8 cellular contexts compared by ENCODE assay signal in the genomic region with DNA sequence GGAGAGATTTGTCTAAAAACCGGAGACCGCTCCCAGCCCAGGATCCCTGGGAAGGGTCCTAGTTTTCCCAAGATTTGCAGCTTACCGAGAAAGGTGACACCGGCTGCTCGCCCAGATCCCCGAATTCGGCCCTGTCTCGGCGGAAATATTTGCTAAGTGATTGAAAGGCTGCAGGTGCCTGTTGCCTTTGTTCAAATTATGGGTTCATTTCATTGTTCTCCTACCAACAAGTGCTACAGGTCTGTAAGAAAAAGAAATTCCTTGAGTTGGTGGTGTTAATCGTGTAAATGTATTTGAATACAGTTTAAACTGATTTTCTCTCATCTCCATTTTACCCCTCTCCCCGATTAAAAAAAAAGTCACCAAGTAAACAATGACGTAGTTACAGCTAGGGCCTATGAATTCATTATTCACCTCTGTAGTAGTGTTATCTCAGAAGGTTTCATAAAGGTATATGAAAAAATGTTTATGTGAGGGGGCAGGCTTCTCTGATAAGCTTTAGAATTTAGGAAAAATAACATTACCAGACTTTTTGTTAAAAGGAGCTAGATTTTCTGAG. TPM values are rescaled to one million over a fixed set of nuclear protein-coding genes. Genes with fewer than 3 reads are reported as not detected.
A peak's percentile ranks its signal among the peaks of the same experiment; 100 is the strongest.
DNase-seq lines count a peak whose midpoint lies in the region; ATAC-seq and TF ChIP-seq lines count a peak whose summit lies in the region.

No MANE protein-coding gene starts in this region.

- no peaks in the 10 kb centered on the region for H3K36me3 ChIP-seq in right lobe of liver
- no peaks in the 10 kb centered on the region for H3K36me3 ChIP-seq in thymus (ENCODE audit: control insufficient read depth, insufficient read depth)

- POLR2A ChIA-PET in MCF 10A (lab: Yijun Ruan, JAX): interaction anchor here (0.7 to 13.7 kb wide), 37 partner anchors 8 to 309 kb away, joined by 3 to 205 read pairs (median 6); partner anchors contain the start of gene JMJD1C

- H3K9me3 ChIP-seq in right lobe of liver: no peaks in the 10 kb centered on the region
- no peaks in the 10 kb centered on the region for H3K9me3 ChIP-seq in thymus (ENCODE audit: control insufficient read depth)

- H3K4me1 ChIP-seq in right lobe of liver (peaks cover 0 to 13% (median 2%) of the 10 kb centered on the region in 4 donors), thymus (ENCODE audit: control insufficient read depth, insufficient read depth, low read length) (peaks cover 3% of the 10 kb centered on the region)

- H3K27ac Mint-ChIP-seq in activated T-cell treated with anti-CD3 and anti-CD28 coated beads, Interleukin-2, amount 50 U/mL, for 72 hours: peak overlapping the region; percentile 95
- peak overlapping the region; percentile 83 for H3K27ac Mint-ChIP-seq in MCF 10A (ENCODE audit: low read depth, unreplicated experiment)

- no peaks in the 10 kb centered on the region for H3K9me3 Mint-ChIP-seq in activated T-cell treated with anti-CD3 and anti-CD28 coated beads, Interleukin-2, amount 50 U/mL, for 72 hours
- no peaks in the 10 kb centered on the region for H3K9me3 Mint-ChIP-seq in MCF 10A (ENCODE audit: unreplicated experiment)

- no peak for TF ChIP-seq POLR2A in right lobe of liver (IDR thresholded peaks at IDR 0.05)

- H3K27ac ChIP-seq in right lobe of liver (peak overlapping the region; percentile 85 to 89 (median 88)), thymus (ENCODE audit: low read depth) (peak overlapping the region; percentile 92)

- no peak for DNase-seq in activated T-cell treated with anti-CD3 and anti-CD28 coated beads, Interleukin-2, amount 50 U/mL, for 72 hours
- DNase-seq in activated T-cell treated with anti-CD3 and anti-CD28 coated beads, Interleukin-2, amount 50 U/mL, for 48 hours: no peak
- peak; percentile 68 for DNase-seq in NCI-H774 (lab: John Stamatoyannopoulos, UW)
- DNase-seq in MCF 10A (ENCODE audit: unreplicated experiment): no peak
- DNase-seq in right lobe of liver: no peak
- no peak for DNase-seq in hippocampal formation (lab: John Stamatoyannopoulos, UW)

- ATAC-seq in activated T-cell treated with anti-CD3 and anti-CD28 coated beads, Interleukin-2, amount 50 U/mL, for 72 hours (replicated peaks in 1 of 2): peak in 1 of 2 donors; percentile 19
- ATAC-seq in right lobe of liver: peak in 1 of 4 donors; percentile 13
- no peak for ATAC-seq in GM21737 (IDR thresholded peaks at IDR 0.05; ENCODE audit: unreplicated experiment)

- H3K27me3 Mint-ChIP-seq in activated T-cell treated with anti-CD3 and anti-CD28 coated beads, Interleukin-2, amount 50 U/mL, for 72 hours (ENCODE audit: low read depth): no peaks in the 10 kb centered on the region
- no peaks in the 10 kb centered on the region for H3K27me3 Mint-ChIP-seq in MCF 10A (ENCODE audit: insufficient read depth, unreplicated experiment)

- TSS peak; percentile 57 for BruUV-seq in MCF 10A (replicated peaks; lab: Mats Ljungman, UMichigan)

- peaks cover 59% of the 10 kb centered on the region for H3K4me1 Mint-ChIP-seq in activated T-cell treated with anti-CD3 and anti-CD28 coated beads, Interleukin-2, amount 50 U/mL, for 72 hours (ENCODE audit: low read depth)
- H3K4me1 Mint-ChIP-seq in MCF 10A (ENCODE audit: insufficient read depth, unreplicated experiment): peaks cover 45% of the 10 kb centered on the region

- CTCF ChIA-PET in MCF 10A (lab: Yijun Ruan, JAX): interaction anchor here (0.6 to 2.5 kb wide), 14 partner anchors 11 to 305 kb away, joined by 3 to 18 read pairs (median 4); no protein-coding TSS in a partner anchor

- H3K27me3 ChIP-seq in right lobe of liver: no peaks in the 10 kb centered on the region
- no peaks in the 10 kb centered on the region for H3K27me3 ChIP-seq in thymus (ENCODE audit: control insufficient read depth, insufficient read depth)

- intact Hi-C loops in MCF 10A (cut with micrococcal nuclease): loop anchor here (5.0 kb wide), 2 partner anchors 190 to 355 kb away; no protein-coding TSS in a partner anchor
- intact Hi-C loops in right lobe of liver (cut with DNase I): no loop called here

- TF ChIP-seq CTCF in MCF 10A (IDR thresholded peaks at IDR 0.05; ENCODE audit: unreplicated experiment): no peak
- no peak for TF ChIP-seq CTCF in right lobe of liver (IDR thresholded peaks at IDR 0.05)

- H3K4me3 Mint-ChIP-seq in activated T-cell treated with anti-CD3 and anti-CD28 coated beads, Interleukin-2, amount 50 U/mL, for 72 hours: peak overlapping the region; percentile 86 to 93
- H3K4me3 Mint-ChIP-seq in MCF 10A (ENCODE audit: unreplicated experiment): peak overlapping the region; percentile 86

- peaks cover 0 to 4% of the 10 kb centered on the region in 2 donors for H3K36me3 Mint-ChIP-seq in activated T-cell treated with anti-CD3 and anti-CD28 coated beads, Interleukin-2, amount 50 U/mL, for 72 hours (ENCODE audit: insufficient read depth in 2 of 2)
- H3K36me3 Mint-ChIP-seq in MCF 10A (ENCODE audit: insufficient read depth, unreplicated experiment): peaks cover 15% of the 10 kb centered on the region

- WGBS in right lobe of liver (ENCODE audit: insufficient coverage, low coverage, low lambda C conversion rate, missing lambda C conversion rate): 0% methylated on average over 10 of the region's 12 CpGs
- 2% methylated on average over 12 of the region's 12 CpGs for WGBS in thymus

- peak overlapping the region; percentile 64 to 75 (median 65) for H3K4me3 ChIP-seq in right lobe of liver
- peak overlapping the region; percentile 95 for H3K4me3 ChIP-seq in thymus (ENCODE audit: low read length)

RNA-seq across cellular contexts. Expression of gene REEP3, which starts 1.0 kb away (rescaled TPM):
- total RNA-seq in activated T-cell treated with anti-CD3 and anti-CD28 coated beads, Interleukin-2, amount 50 U/mL, for 72 hours: 10 to 100 TPM; 19.0 to 22.1 TPM
- total RNA-seq in MCF 10A (2022) (51.8 and 69.0 TPM in 2 replicates), right lobe of liver (10 to 100 TPM; 21.1 to 38.8 (median 28.0) TPM)
- 11.2 TPM for polyA plus RNA-seq in thymus

RNA-seq across cellular contexts. Expression of gene JMJD1C, which starts 56.4 kb away (rescaled TPM):
- 10 to 100 TPM; 67.3 to 67.5 TPM for total RNA-seq in activated T-cell treated with anti-CD3 and anti-CD28 coated beads, Interleukin-2, amount 50 U/mL, for 72 hours
- total RNA-seq in MCF 10A (2022) (91.9 and 101 TPM in 2 replicates), right lobe of liver (10 to 100 TPM; 29.6 to 53.3 (median 38.2) TPM)
- polyA plus RNA-seq in thymus: 86.2 TPM
